ENCODE assay signal across 25 cellular contexts in genomic region chr16:31061813-31062440, GRCh38.
"Had no signal": no experiment of that assay in that cellular context is flagged by ENCODE, and none has a peak within 500 bp of the region (broad histone marks: within the 10 kb centered on the region; RNA-seq: fewer than 3 reads in every experiment).

No MANE protein-coding gene starts in this region.

- ATAC-seq: activated CD4-positive, CD25-positive, alpha-beta regulatory T cell treated with anti-CD3 and anti-CD28 coated beads, Interleukin-2, amount 50 U/mL, for 24 hours; activated CD8-positive, alpha-beta T cell treated with anti-CD3 and anti-CD28 coated beads, Interleukin-2, amount 10 ng/mL, durations not matched to agents 7 days and 5 days; activated naive CD4-positive, alpha-beta T cell treated with anti-CD3 and anti-CD28 coated beads, Interleukin-2, amount 50 U/mL, for 72 hours; heart right ventricle; left lobe of liver; right cardiac atrium; T-cell had no signal

- H3K4me1 ChIP-seq: parathyroid adenoma had no signal

- H2AFZ ChIP-seq: parathyroid adenoma had no signal

- H3K27me3 Mint-ChIP-seq: brain; dendritic cell treated with granulocyte-macrophage colony-stimulating factor and Interleukin-4, amounts not matched to agents 40 ng/mL and 50 ng/mL, for 4 days; stimulated activated naive CD8-positive, alpha-beta T cell treated with anti-CD3 and anti-CD28 coated beads, Interleukin-15, Interleukin-2, amounts not matched to agents 100 ng/mL and 50 ng/mL, for 24 hours; T-cell had no signal

- H3K9me3 ChIP-seq: heart right ventricle, tibial artery had no signal

- H3K27ac ChIP-seq: heart right ventricle, parathyroid adenoma, tibial artery, VCaP had no signal

- H3K27ac Mint-ChIP-seq: activated CD8-positive, alpha-beta T cell treated with anti-CD3 and anti-CD28 coated beads, Interleukin-2, amount 10 ng/mL, durations not matched to agents 7 days and 5 days; activated naive CD4-positive, alpha-beta T cell treated with anti-CD3 and anti-CD28 coated beads, Interleukin-2, amount 50 U/mL, for 72 hours; activated T-helper 1 cell treated with anti-CD3 and anti-CD28 coated beads, Interleukin-12 subunit alpha, Interleukin-12 subunit beta, Interleukin-2, Interleukin-4 antibody, amounts not matched to agents 30 ng/mL and 10 ng/mL and 1 ng/mL, durations not matched to agents 14 hours and 24 hours and 36 hours; brain; dendritic cell treated with granulocyte-macrophage colony-stimulating factor and Interleukin-4, amounts not matched to agents 40 ng/mL and 50 ng/mL, for 4 days; nephron; stimulated activated naive CD8-positive, alpha-beta T cell treated with anti-CD3 and anti-CD28 coated beads, Interleukin-15, Interleukin-2, amounts not matched to agents 100 ng/mL and 50 ng/mL, for 24 hours; T-cell; T-helper 2 cell treated with Interferon-gamma antibody and Interleukin-4, amounts not matched to agents 5 μg/mL and 100 μg/mL, for 36 hours had no signal

- H3K27me3 ChIP-seq: heart right ventricle, tibial artery had no signal

- FAIRE-seq: kidney had no signal

- H3K4me3 ChIP-seq: heart right ventricle, tibial artery had no signal

- DNase-seq: activated CD4-positive, alpha-beta T cell treated with anti-CD3 and anti-CD28 coated beads, Interleukin-2, amount 50 U/mL, for 1 hour; activated CD8-positive, alpha-beta T cell treated with anti-CD3 and anti-CD28 coated beads, Interleukin-2, amount 10 ng/mL, durations not matched to agents 7 days and 5 days; activated gamma-delta T cell; aorta; effector CD4-positive, alpha-beta T cell; erythroblast; foreskin fibroblast; heart right ventricle; kidney; stimulated activated CD4-positive, alpha-beta T cell treated with anti-CD3 and anti-CD28 coated beads, Interleukin-1b, Interleukin-23, amount 100 ng/mL, for 48 hours; substantia nigra; T-cell; tibial artery had no signal

- H3K79me2 ChIP-seq: parathyroid adenoma had no signal

- H3K9me3 Mint-ChIP-seq: activated naive CD4-positive, alpha-beta T cell treated with anti-CD3 and anti-CD28 coated beads, Interleukin-2, amount 50 U/mL, for 72 hours; activated T-helper 1 cell treated with anti-CD3 and anti-CD28 coated beads, Interleukin-12 subunit alpha, Interleukin-12 subunit beta, Interleukin-2, Interleukin-4 antibody, amounts not matched to agents 30 ng/mL and 10 ng/mL and 1 ng/mL, durations not matched to agents 14 hours and 24 hours and 36 hours; brain; dendritic cell treated with granulocyte-macrophage colony-stimulating factor and Interleukin-4, amounts not matched to agents 40 ng/mL and 50 ng/mL, for 4 days; nephron; stimulated activated naive CD8-positive, alpha-beta T cell treated with anti-CD3 and anti-CD28 coated beads, Interleukin-15, Interleukin-2, amounts not matched to agents 100 ng/mL and 50 ng/mL, for 24 hours; T-cell; T-helper 2 cell treated with Interferon-gamma antibody and Interleukin-4, amounts not matched to agents 5 μg/mL and 100 μg/mL, for 36 hours had no signal

- H3K4me3 Mint-ChIP-seq: activated CD8-positive, alpha-beta T cell treated with anti-CD3 and anti-CD28 coated beads, Interleukin-2, amount 10 ng/mL, durations not matched to agents 7 days and 5 days; brain; dendritic cell treated with granulocyte-macrophage colony-stimulating factor and Interleukin-4, amounts not matched to agents 40 ng/mL and 50 ng/mL, for 4 days; nephron; stimulated activated naive CD8-positive, alpha-beta T cell treated with anti-CD3 and anti-CD28 coated beads, Interleukin-15, Interleukin-2, amounts not matched to agents 100 ng/mL and 50 ng/mL, for 24 hours; T-cell; T-helper 2 cell treated with Interferon-gamma antibody and Interleukin-4, amounts not matched to agents 5 μg/mL and 100 μg/mL, for 36 hours had no signal
